8 cellular contexts compared by ENCODE assay signal in genomic region chr5:96702503-96703383, GRCh38. TPM values are rescaled to one million over a fixed set of nuclear protein-coding genes. Genes with fewer than 3 reads are reported as not detected.
DNase-seq lines count a peak whose midpoint lies in the region; ATAC-seq and TF ChIP-seq lines count a peak whose summit lies in the region.

No MANE protein-coding gene starts in this region.

- peaks cover 29% of the 10 kb centered on the region for H3K4me1 Mint-ChIP-seq in chondrocyte (ENCODE audit: low read depth)

- H3K27ac Mint-ChIP-seq in chondrocyte (ENCODE audit: unreplicated experiment) = peak overlapping the region; percentile 99

- no peaks in the 10 kb centered on the region for H3K9me3 Mint-ChIP-seq in chondrocyte (ENCODE audit: low read depth)

- DNase-seq in NCI-H2029 treated with DMSO at 0.1 percent for 48 hours (lab: John Stamatoyannopoulos, UW) (peak; percentile 33), chondrocyte (ENCODE audit: low spot score) (peak; percentile 98), kidney glomerular epithelial cell (lab: John Stamatoyannopoulos, UW) (peak; percentile 93), NOMO-1 treated with dmso at 0.1 percent for 144 hours (lab: John Stamatoyannopoulos, UW; ENCODE audit: unreplicated experiment) (no peak)
- peak; percentile 82 to 84 for DNase-seq in activated CD4-positive, alpha-beta T cell treated with anti-CD3 and anti-CD28 coated beads for 4 hours
- peak; percentile 48 to 71 for DNase-seq in stimulated activated CD4-positive, alpha-beta T cell treated with anti-CD3 and anti-CD28 coated beads, Interleukin-15, amount 100 ng/mL, for 1 hour (ENCODE audit: low read depth in 1 of 2, low spot score in 1 of 2)

- ATAC-seq in GM18499 (IDR thresholded peaks at IDR 0.05; ENCODE audit: insufficient read depth, unreplicated experiment) (peak; percentile 40), HG02759 (IDR thresholded peaks at IDR 0.05; ENCODE audit: unreplicated experiment) (peak; percentile 71)

- no peaks in the 10 kb centered on the region for H3K36me3 Mint-ChIP-seq in chondrocyte (ENCODE audit: low read depth)

- TF ChIP-seq CTCF in chondrocyte (IDR thresholded peaks at IDR 0.05) = no peak

- H3K4me3 Mint-ChIP-seq in chondrocyte (ENCODE audit: unreplicated experiment) = peak overlapping the region; percentile 82

- no peaks in the 10 kb centered on the region for H3K27me3 Mint-ChIP-seq in chondrocyte (ENCODE audit: low read depth)

RNA-seq across cellular contexts. Expression of gene CAST, which starts 40.6 kb away (rescaled TPM):
- total RNA-seq in chondrocyte = 131 to 160 TPM (median 137 TPM) in 3 replicates
